ENCODE assay signal across 27 cellular contexts in the genomic region with DNA sequence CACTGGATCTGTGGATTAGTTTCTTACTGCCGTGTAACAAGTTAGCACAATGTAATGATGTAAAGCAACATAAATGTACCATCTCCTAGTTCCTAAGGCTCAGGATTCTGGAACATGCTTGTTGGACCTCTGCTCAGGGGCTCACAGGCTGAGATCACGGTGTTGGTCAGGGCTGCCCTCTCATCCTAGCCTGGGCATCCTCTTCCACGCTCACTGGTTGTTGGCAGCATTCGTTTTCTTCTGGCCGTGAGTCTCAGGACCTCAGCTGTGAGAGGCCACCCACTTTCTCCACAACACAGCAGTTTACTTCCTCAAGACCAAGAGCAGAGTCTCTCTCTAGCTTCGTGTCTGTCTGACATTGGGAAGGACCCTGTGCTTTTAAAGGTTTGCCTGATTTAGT. TPM values are rescaled to one million over a fixed set of nuclear protein-coding genes. Genes with fewer than 3 reads are reported as not detected.
"Had no signal": no experiment of that assay in that cellular context is flagged by ENCODE, and none has a peak within 500 bp of the region (broad histone marks: within the 10 kb centered on the region; RNA-seq: fewer than 3 reads in every experiment).

No MANE protein-coding gene starts in this region.

- H3K4me1 Mint-ChIP-seq: naive B cell; natural killer cell; stimulated activated effector memory CD8-positive, alpha-beta T cell treated with anti-CD3 and anti-CD28 coated beads, Interleukin-12 subunit alpha, Interleukin-12 subunit beta, amount 100 ng/mL, for 72 hours had no signal

- H3K9me3 ChIP-seq: ovary had no signal

- H3K36me3 ChIP-seq: left lung, lower lobe of right lung, ovary, right atrium auricular region, right lobe of liver, suprapubic skin, thoracic aorta, tibial artery had no signal

- H3K27ac ChIP-seq: left lung, lower lobe of right lung, ovary, right atrium auricular region, right lobe of liver, suprapubic skin, thoracic aorta, tibial artery had no signal

- H3K4me3 Mint-ChIP-seq: natural killer cell; nephron progenitor cell; stimulated activated effector memory CD8-positive, alpha-beta T cell treated with anti-CD3 and anti-CD28 coated beads, Interleukin-12 subunit alpha, Interleukin-12 subunit beta, amount 100 ng/mL, for 72 hours; stimulated activated naive CD8-positive, alpha-beta T cell treated with anti-CD3 and anti-CD28 coated beads, Interleukin-15, Interleukin-2, amounts not matched to agents 100 ng/mL and 50 ng/mL, for 24 hours had no signal

- DNase-seq: hippocampal formation; kidney glomerular epithelial cell; left cardiac atrium; left lung; lower lobe of right lung; mammary epithelial cell; mesenchymal stem cell; naive B cell; natural killer cell; nephron progenitor cell; ovary; right lobe of liver; stimulated activated CD4-positive, alpha-beta T cell treated with anti-CD3 and anti-CD28 coated beads, Interleukin-12 subunit alpha, Interleukin-12 subunit beta, amount 100 ng/mL, for 4 hours; stimulated activated CD4-positive, alpha-beta T cell treated with anti-CD3 and anti-CD28 coated beads, Interleukin-15, amount 100 ng/mL, for 24 hours; stimulated activated CD4-positive, alpha-beta T cell treated with anti-CD3 and anti-CD28 coated beads, Interleukin-4, amount 100 ng/mL, for 24 hours; stimulated activated naive CD4-positive, alpha-beta T cell; tibial artery; trophoblast cell had no signal

- H3K36me3 Mint-ChIP-seq: naive B cell; natural killer cell; stimulated activated effector memory CD8-positive, alpha-beta T cell treated with anti-CD3 and anti-CD28 coated beads, Interleukin-12 subunit alpha, Interleukin-12 subunit beta, amount 100 ng/mL, for 72 hours had no signal

- H3K4me1 ChIP-seq: left lung, lower lobe of right lung, right atrium auricular region, right lobe of liver, suprapubic skin, tibial artery had no signal

- H3K4me3 ChIP-seq: left lung, lower lobe of right lung, ovary, right atrium auricular region, right lobe of liver, suprapubic skin, thoracic aorta, tibial artery had no signal

- ATAC-seq: left cardiac atrium; left lung; lower lobe of right lung; natural killer cell; right lobe of liver; stimulated activated effector memory CD8-positive, alpha-beta T cell treated with anti-CD3 and anti-CD28 coated beads, Interleukin-12 subunit alpha, Interleukin-12 subunit beta, amount 100 ng/mL, for 72 hours had no signal

- H3K27me3 ChIP-seq: left lung, ovary, right atrium auricular region, right lobe of liver, tibial artery had no signal

- H3K27ac Mint-ChIP-seq: naive B cell; natural killer cell; nephron progenitor cell; progenitor cell of endocrine pancreas; stimulated activated effector memory CD8-positive, alpha-beta T cell treated with anti-CD3 and anti-CD28 coated beads, Interleukin-12 subunit alpha, Interleukin-12 subunit beta, amount 100 ng/mL, for 72 hours; stimulated activated naive CD8-positive, alpha-beta T cell treated with anti-CD3 and anti-CD28 coated beads, Interleukin-15, Interleukin-2, amounts not matched to agents 100 ng/mL and 50 ng/mL, for 24 hours had no signal

- H3K9me3 Mint-ChIP-seq: natural killer cell; stimulated activated effector memory CD8-positive, alpha-beta T cell treated with anti-CD3 and anti-CD28 coated beads, Interleukin-12 subunit alpha, Interleukin-12 subunit beta, amount 100 ng/mL, for 72 hours; stimulated activated naive CD8-positive, alpha-beta T cell treated with anti-CD3 and anti-CD28 coated beads, Interleukin-15, Interleukin-2, amounts not matched to agents 100 ng/mL and 50 ng/mL, for 24 hours had no signal

RNA-seq across cellular contexts. Expression of gene RASGEF1C, which starts 17.3 kb away (rescaled TPM):
- total RNA-seq: left lung, lower lobe of right lung, natural killer cell, pulmonary artery endothelial cell, renal cortical epithelial cell, thoracic aorta had no signal
- polyA plus RNA-seq: keratinocyte, mammary epithelial cell had no signal
